11 cellular contexts compared by ENCODE assay signal in the genomic region with DNA sequence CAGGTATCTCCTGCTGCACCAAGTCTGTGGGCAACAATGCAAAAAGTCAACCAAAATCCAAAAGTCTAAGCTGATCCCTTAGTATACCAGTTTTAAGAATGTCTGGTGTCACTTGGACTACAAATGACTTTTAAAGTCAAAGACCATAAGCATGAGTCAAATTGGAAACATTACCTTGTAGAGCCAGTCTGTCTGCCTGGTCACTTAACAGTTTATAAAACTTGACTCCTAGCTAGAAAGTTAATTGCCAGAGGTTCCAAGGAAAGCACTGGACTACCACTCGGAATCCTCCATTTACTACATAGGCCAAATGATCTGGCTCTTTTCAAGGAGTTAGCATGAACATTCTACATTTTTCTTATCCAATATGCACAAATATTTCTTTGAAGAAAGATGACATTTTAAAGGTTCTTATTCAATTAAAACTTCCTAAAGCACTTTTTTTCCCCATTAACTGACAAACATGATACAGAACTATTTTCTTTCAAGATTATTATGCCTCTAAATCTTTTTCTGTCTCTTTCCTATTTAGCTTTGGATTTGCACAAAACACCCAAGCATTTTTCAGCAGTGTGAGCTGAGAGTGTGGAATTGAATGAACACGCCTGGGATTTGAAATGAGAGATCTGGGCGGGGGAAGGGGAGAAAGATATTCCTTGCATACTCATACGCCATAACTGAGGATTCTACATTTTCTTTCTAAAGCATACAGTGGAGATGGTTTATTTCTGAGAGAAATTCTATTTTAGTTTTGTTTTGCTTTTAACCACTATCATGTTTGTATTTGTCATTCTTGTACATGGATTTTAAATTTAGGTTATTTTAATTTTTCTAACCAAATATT.
DNase-seq lines count a peak whose midpoint lies in the region; ATAC-seq and TF ChIP-seq lines count a peak whose summit lies in the region.
"Had no signal": no experiment of that assay in that cellular context is flagged by ENCODE, and none has a peak within 500 bp of the region (broad histone marks: within the 10 kb centered on the region; RNA-seq: fewer than 3 reads in every experiment).

No MANE protein-coding gene starts in this region.

- H3K9ac ChIP-seq in HCT116 (ENCODE audit: low read length) = no peak overlapping the region

- TF ChIP-seq POLR2A in HCT116 (IDR thresholded peaks at IDR 0.05; ENCODE audit: borderline replicate concordance, extremely low read depth, insufficient read depth, insufficient read length) = no peak
- no peak for TF ChIP-seq POLR2A in stomach (IDR thresholded peaks at IDR 0.05)

- TF ChIP-seq RAD21 in HCT116 (IDR thresholded peaks at IDR 0.05; ENCODE audit: low read depth) = no peak

- POLR2A ChIA-PET in HCT116 (lab: Charles Lee) = no interaction called here

- H3K79me2 ChIP-seq in HCT116 (ENCODE audit: insufficient read depth, low read length) = no peaks in the 10 kb centered on the region

- H3K36me3 ChIP-seq in HCT116 (ENCODE audit: control insufficient read depth in 1 of 2, insufficient read depth in 2 of 2, low read length in 2 of 2) (no peaks in the 10 kb centered on the region), brain microvascular endothelial cell (replicated peaks) (no peaks in the 10 kb centered on the region), stomach (no peaks in the 10 kb centered on the region)

- 0 out of 2 replicates have a peak overlapping the region, but pooled peaks have one; percentile 18 for H3K4me2 ChIP-seq in HCT116 (ENCODE audit: low read length)

- no peak for TF ChIP-seq EP300 in stomach (IDR thresholded peaks at IDR 0.05)

- H3K4me1 ChIP-seq in HCT116 (ENCODE audit: control insufficient read depth in 1 of 2, insufficient read depth in 2 of 2, low read length in 2 of 2) (peaks cover 0 to 19% of the 10 kb centered on the region in 2 experiments; a peak in 1 of 4 replicates), stomach (peaks cover 13 to 64% (median 39%) of the 10 kb centered on the region in 4 donors)

- DNase-seq in HCT116 (ENCODE audit: low read depth, low spot score) = no peak
- DNase-seq in brain microvascular endothelial cell = peak; percentile 27
- DNase-seq in left colon = no peak
- no peak for DNase-seq in stomach
- no peak for DNase-seq in COLO668 (lab: John Stamatoyannopoulos, UW; ENCODE audit: unreplicated experiment)
- no peak for DNase-seq in activated CD4-positive, alpha-beta T cell treated with anti-CD3 and anti-CD28 coated beads for 48 hours
- DNase-seq: activated T-cell treated with anti-CD3 and anti-CD28 coated beads for 4 hours, natural killer cell had no signal

- H3K27ac ChIP-seq in HCT116 (ENCODE audit: low read depth, low read length) (no peak overlapping the region), brain microvascular endothelial cell (peak overlapping the region; percentile 86), stomach (peak overlapping the region in 4 of 5 donors; percentile 75 to 87 (median 80))
- H3K27ac ChIP-seq: RWPE1 had no signal

- H3K4me3 ChIP-seq in HCT116 (replicated peaks in 1 of 2; ENCODE audit: low read depth in 1 of 2, low read length in 2 of 2) (no peak overlapping the region), brain microvascular endothelial cell (ENCODE audit: low read depth, low read length) (no peak overlapping the region), stomach (peak overlapping the region in 1 of 4 donors; percentile 2)

- H3K27me3 ChIP-seq in HCT116 (ENCODE audit: insufficient read depth, low read length) (no peaks in the 10 kb centered on the region), brain microvascular endothelial cell (replicated peaks) (no peaks in the 10 kb centered on the region), stomach (no peaks in the 10 kb centered on the region)

- no peaks in the 10 kb centered on the region for H3K9me2 ChIP-seq in HCT116 (ENCODE audit: insufficient read depth)

- H4K20me1 ChIP-seq in HCT116 (ENCODE audit: insufficient read depth) = no peaks in the 10 kb centered on the region

- TF ChIP-seq CTCF in HCT116 (IDR thresholded peaks at IDR 0.05 in 2 of 3, conservative IDR thresholded peaks at IDR 0.05 in 1 of 3; ENCODE audit: borderline replicate concordance in 1 of 3, insufficient read depth in 1 of 3, low read depth in 2 of 3, low read length in 2 of 3) (no peak), brain microvascular endothelial cell (IDR thresholded peaks at IDR 0.05; ENCODE audit: low read depth, low read length, missing control alignments) (no peak), stomach (IDR thresholded peaks at IDR 0.05) (no peak)

- RAD21 ChIA-PET in HCT116 (lab: Charles Lee; ENCODE audit: low non-redundant PET in 1 of 2, low total read pairs in 2 of 2, uncharacterized antibody in 2 of 2, unreplicated experiment in 2 of 2) = no interaction called here

- H3K9me3 ChIP-seq in HCT116 (ENCODE audit: control insufficient read depth in 1 of 2, insufficient read depth in 1 of 2, low read depth in 1 of 2, low read length in 2 of 2) (no peaks in the 10 kb centered on the region), stomach (no peaks in the 10 kb centered on the region)

- H2AFZ ChIP-seq in HCT116 (ENCODE audit: low read depth, low read length, poor library complexity, severe bottlenecking) = no peak overlapping the region

- no peak for ATAC-seq in HCT116
- ATAC-seq in left colon = peak; percentile 25
- no peak for ATAC-seq in HG03457 (IDR thresholded peaks at IDR 0.05; ENCODE audit: unreplicated experiment)
- ATAC-seq in GM18520 (IDR thresholded peaks at IDR 0.05; ENCODE audit: unreplicated experiment) = no peak
- ATAC-seq: natural killer cell had no signal

- intact Hi-C loops in HCT116 (cut with micrococcal nuclease) = no loop called here
- intact Hi-C loops in left colon (cut with DNase I, micrococcal nuclease) = no loop called here
- intact Hi-C loops in stomach (cut with DNase I; ENCODE audit: low total_unique reads) = no loop called here

- CTCF ChIA-PET in HCT116 (lab: Charles Lee) = no interaction called here

- in situ Hi-C loops in brain microvascular endothelial cell (cut with HindIII; ENCODE audit: low pct_ligation_motif_present, low sequenced_read_pairs) = no loop called here

- WGBS in stomach, 5 donors = 62 to 78% (median 70%) methylated on average over 4 of the region's 4 CpGs

- no TSS peak for BruUV-seq in HCT116 (replicated peaks; lab: Mats Ljungman, UMichigan)

TF ChIP-seq in HCT116, 20 proteins besides CTCF, POLR2A, EP300 and RAD21:
- TF ChIP-seq JUND (IDR thresholded peaks at IDR 0.05) (0 out of 2 replicates have a peak, but pooled peaks have one; percentile 15), SRF (IDR thresholded peaks at IDR 0.05; ENCODE audit: low read depth) (no peak), EZH2 (IDR thresholded peaks at IDR 0.05) (no peak), POLR2AphosphoS5 (IDR thresholded peaks at IDR 0.05; ENCODE audit: low read depth, low read length) (no peak), EZH2phosphoT487 (IDR thresholded peaks at IDR 0.05; ENCODE audit: borderline replicate concordance) (no peak), EGR1 (IDR thresholded peaks at IDR 0.05; ENCODE audit: low read depth) (no peak)
